In the genomic region with DNA sequence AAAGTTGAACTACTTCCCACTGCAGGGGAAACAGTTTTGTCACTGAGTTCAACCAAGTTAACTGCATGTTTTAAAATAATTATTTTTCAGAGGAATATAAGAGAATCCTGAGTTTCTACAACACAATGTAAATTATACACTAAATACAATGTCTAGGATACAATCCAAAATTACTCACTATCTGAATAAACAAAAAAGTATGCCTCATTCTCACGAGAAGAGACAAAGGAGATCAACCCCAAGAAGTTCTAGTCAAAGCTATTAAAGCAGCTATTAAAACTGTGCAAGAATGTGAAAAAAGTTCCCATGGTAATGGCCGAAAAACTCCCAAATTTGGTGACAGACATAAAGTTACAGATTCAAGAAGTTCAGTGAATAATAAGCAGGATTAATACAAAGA, we compare ENCODE assay signal across 24 cellular contexts.
DNase-seq lines count a peak whose midpoint lies in the region; ATAC-seq and TF ChIP-seq lines count a peak whose summit lies in the region.
"Had no signal": no experiment of that assay in that cellular context is flagged by ENCODE, and none has a peak within 500 bp of the region (broad histone marks: within the 10 kb centered on the region; RNA-seq: fewer than 3 reads in every experiment).

No MANE protein-coding gene starts in this region.

- peaks cover 42% of the 10 kb centered on the region for H3K27me3 ChIP-seq in RWPE2 (ENCODE audit: insufficient read depth, poor library complexity, severe bottlenecking)
- H3K27me3 ChIP-seq: BLaER1, Peyer's patch had no signal

- H3K4me1 ChIP-seq in RWPE2 (ENCODE audit: insufficient read depth, poor library complexity, severe bottlenecking), result peaks cover 3% of the 10 kb centered on the region
- H3K4me1 ChIP-seq: BLaER1, Caco-2, Peyer's patch had no signal

- no peak overlapping the region for H3K27ac ChIP-seq in RWPE2 (ENCODE audit: poor library complexity, severe bottlenecking)
- H3K27ac ChIP-seq: BLaER1, Peyer's patch, SJSA1 had no signal

- H3K36me3 ChIP-seq in RWPE2 (ENCODE audit: low read depth), result no peaks in the 10 kb centered on the region
- H3K36me3 ChIP-seq: BLaER1, Peyer's patch, SJSA1 had no signal

- DNase-seq in AG09309 (ENCODE audit: low read depth) (peak; percentile 8), GM04503 (ENCODE audit: low read depth) (peak; percentile 45), RWPE2 (ENCODE audit: low spot score) (no peak), foreskin fibroblast (peak; percentile 9 to 36), NCI-H2227 treated with DMSO at 0.1 percent for 48 hours (lab: John Stamatoyannopoulos, UW) (no peak), NCI-H1105 (lab: John Stamatoyannopoulos, UW) (no peak)
- DNase-seq: 8988T; Caco-2; CD4-positive, alpha-beta memory T cell; DMS 273 treated with DMSO at 0.1 percent for 48 hours; DMS79 treated with DMSO at 0.1 percent for 48 hours; Kasumi-1; MM.1S; NCI-H1048; NCI-H1436; NCI-H1930; NCI-H345; NCI-H524; NCI-H82; Peyer's patch; T-helper 1 cell had no signal

- peak; percentile 48; the same call in 2 of the 3 replicates for ATAC-seq in RWPE2 (ENCODE audit: low read depth)
- ATAC-seq in HG03460 (IDR thresholded peaks at IDR 0.05; ENCODE audit: unreplicated experiment), result no peak

- H3K9me3 ChIP-seq in RWPE2 (ENCODE audit: severe bottlenecking), result no peaks in the 10 kb centered on the region
- H3K9me3 ChIP-seq: BLaER1, Caco-2, Peyer's patch, SJSA1 had no signal

- TF ChIP-seq CTCF in AG09309 (IDR thresholded peaks at IDR 0.05; ENCODE audit: control insufficient read depth, insufficient read depth, low read depth, low read length, missing control alignments) (no peak), RWPE2 (IDR thresholded peaks at IDR 0.05; ENCODE audit: poor library complexity, severe bottlenecking) (no peak), foreskin fibroblast (IDR thresholded peaks at IDR 0.05; ENCODE audit: low read depth, low read length) (no peak)

- no peak overlapping the region for H3K4me3 ChIP-seq in AG09309 (ENCODE audit: control insufficient read depth, low read depth, low read length)
- H3K4me3 ChIP-seq in RWPE2 (ENCODE audit: severe bottlenecking), result no peak overlapping the region
- H3K4me3 ChIP-seq in foreskin fibroblast (ENCODE audit: low read depth in 1 of 2, low read length in 2 of 2), result no peak overlapping the region
- H3K4me3 ChIP-seq: BLaER1, Peyer's patch, SJSA1 had no signal

Comparison
In these comparisons a context has a peak if more than half of its experiments do, and no peak if none do; other contexts are left out.
1. DNase-seq: peak in AG09309 (single experiment), GM04503 (single experiment) and foreskin fibroblast (2 of 2); none in RWPE2 (single experiment), NCI-H2227 treated with DMSO at 0.1 percent for 48 hours (single experiment) and NCI-H1105 (single experiment).